ENCODE assay signal across 17 cellular contexts in genomic region chr11:46373787-46374740, GRCh38. TPM values are rescaled to one million over a fixed set of nuclear protein-coding genes. Genes with fewer than 3 reads are reported as not detected.
DNase-seq lines count a peak whose midpoint lies in the region; ATAC-seq, FAIRE-seq and TF ChIP-seq lines count a peak whose summit lies in the region.
"Had no signal": no experiment of that assay in that cellular context is flagged by ENCODE, and none has a peak within 500 bp of the region (broad histone marks: within the 10 kb centered on the region; RNA-seq: fewer than 3 reads in every experiment).

No MANE protein-coding gene starts in this region.

- ATAC-seq in A549: no peak
- no peak for ATAC-seq in naive thymus-derived CD4-positive, alpha-beta T cell
- no peak for ATAC-seq in HG02642 (IDR thresholded peaks at IDR 0.05; ENCODE audit: poor library complexity, unreplicated experiment)

- H3K27me3 ChIP-seq in naive thymus-derived CD4-positive, alpha-beta T cell (ENCODE audit: control insufficient read depth in 2 of 2, insufficient read depth in 2 of 2, low read length in 2 of 2): no peaks in the 10 kb centered on the region
- H3K27me3 ChIP-seq in A673 (replicated peaks; ENCODE audit: insufficient read depth, low read depth, low read length, poor library complexity): no peaks in the 10 kb centered on the region

- CTCF ChIA-PET in A549 (lab: Yijun Ruan, JAX) (interaction anchor here (1.1 to 19.6 kb wide), 4 partner anchors 9 to 23 kb away, joined by 5 to 325 read pairs (median 114); partner anchors contain the start of genes CHRM4 and DGKZ), RWPE1 (lab: Yijun Ruan, JAX) (no interaction called here), A673 (lab: Charles Lee) (interaction anchor here (0.6 kb wide), 1 partner anchor 83 kb away, joined by 3 read pairs; no protein-coding TSS in a partner anchor)
- CTCF ChIA-PET in naive thymus-derived CD4-positive, alpha-beta T cell (lab: Charles Lee): no interaction called here

- H3K36me3 ChIP-seq in naive thymus-derived CD4-positive, alpha-beta T cell (ENCODE audit: control insufficient read depth in 2 of 3, insufficient read depth in 3 of 3, low read length in 3 of 3): peaks cover 13 to 96% (median 42%) of the 10 kb centered on the region in 3 experiments
- peaks cover 58% of the 10 kb centered on the region for H3K36me3 ChIP-seq in A673 (ENCODE audit: insufficient read depth, low read length, poor library complexity, severe bottlenecking)

- peak overlapping the region in 4 of 9 donors; percentile 22 to 75 (median 57) for H3K27ac Mint-ChIP-seq in naive thymus-derived CD4-positive, alpha-beta T cell
- H3K27ac Mint-ChIP-seq: B cell; CD4-positive, alpha-beta T cell; HFFc6 had no signal

- TF ChIP-seq CTCF in A549 (IDR thresholded peaks at IDR 0.05) (no peak), RWPE1 (conservative IDR thresholded peaks at IDR 0.05; ENCODE audit: low read depth) (no peak), A673 (conservative IDR thresholded peaks at IDR 0.05; ENCODE audit: low read depth, low read length) (no peak)

- peaks cover 0 to 4% (median 0%) of the 10 kb centered on the region in 11 donors for H3K9me3 Mint-ChIP-seq in naive thymus-derived CD4-positive, alpha-beta T cell
- H3K9me3 Mint-ChIP-seq: CD4-positive, alpha-beta T cell; HFFc6 had no signal

- no TSS peak for BruUV-seq in A673 (replicated peaks; lab: Mats Ljungman, UMichigan)

- TF ChIP-seq EP300 in A549 (IDR thresholded peaks at IDR 0.05): no peak

- H3K4me3 Mint-ChIP-seq in naive thymus-derived CD4-positive, alpha-beta T cell: no peak overlapping the region
- H3K4me3 Mint-ChIP-seq: B cell; CD4-positive, alpha-beta T cell; HFFc6 had no signal

- TF ChIP-seq RAD21 in A549 (conservative IDR thresholded peaks at IDR 0.05 in 1 of 2, IDR thresholded peaks at IDR 0.05 in 1 of 2): no peak

- peaks cover 0 to 7% (median 4%) of the 10 kb centered on the region in 7 donors for H3K4me1 Mint-ChIP-seq in naive thymus-derived CD4-positive, alpha-beta T cell

- no peak overlapping the region for H3K4me2 ChIP-seq in A549

- no peak overlapping the region for H3K27ac ChIP-seq in A549
- H3K27ac ChIP-seq in RWPE1: peak overlapping the region; percentile 36
- H3K27ac ChIP-seq in naive thymus-derived CD4-positive, alpha-beta T cell (ENCODE audit: low read depth, low read length): peak overlapping the region; percentile 17
- no peak overlapping the region for H3K27ac ChIP-seq in A673 (ENCODE audit: low read depth, low read length, poor library complexity, severe bottlenecking)
- H3K27ac ChIP-seq: HL-60 had no signal

- H3K4me3 ChIP-seq in A549 (no peak overlapping the region), A673 (ENCODE audit: low read depth, low read length, poor library complexity, severe bottlenecking) (no peak overlapping the region)
- H3K4me3 ChIP-seq in naive thymus-derived CD4-positive, alpha-beta T cell (ENCODE audit: low read length): no peak overlapping the region
- H3K4me3 ChIP-seq: HAP-1 had no signal

- no peak for TF ChIP-seq POLR2A in A549 (IDR thresholded peaks at IDR 0.05; ENCODE audit: low read length)

- DNase-seq in A549 (ENCODE audit: low read depth in 1 of 2, low spot score in 1 of 2): no peak
- DNase-seq in RWPE1 (ENCODE audit: low spot score): no peak
- peak; percentile 55 for DNase-seq in cerebellum (ENCODE audit: low spot score)
- no peak for DNase-seq in naive thymus-derived CD4-positive, alpha-beta T cell
- no peak for DNase-seq in A673 (ENCODE audit: low spot score)
- no peak for DNase-seq in LoVo (ENCODE audit: low spot score)
- DNase-seq: 8988T; CD4-positive, alpha-beta T cell; DMS79; HFFc6 had no signal

- H3K27me3 Mint-ChIP-seq in naive thymus-derived CD4-positive, alpha-beta T cell: no peaks in the 10 kb centered on the region
- H3K27me3 Mint-ChIP-seq: B cell; CD4-positive, alpha-beta T cell had no signal

- no peaks in the 10 kb centered on the region for H3K4me1 ChIP-seq in A549
- no peaks in the 10 kb centered on the region for H3K4me1 ChIP-seq in naive thymus-derived CD4-positive, alpha-beta T cell (ENCODE audit: control insufficient read depth in 2 of 2, insufficient read depth in 2 of 2, low read length in 2 of 2)
- peaks cover 4% of the 10 kb centered on the region for H3K4me1 ChIP-seq in A673 (ENCODE audit: insufficient read depth, low read length, poor library complexity, severe bottlenecking)

- POLR2A ChIA-PET in A549 (lab: Yijun Ruan, JAX): no interaction called here
- POLR2A ChIA-PET in RWPE1 (lab: Yijun Ruan, JAX; ENCODE audit: low non-redundant PET): no interaction called here
- POLR2A ChIA-PET in naive thymus-derived CD4-positive, alpha-beta T cell (lab: Charles Lee): interaction anchor here (0.6 kb wide), 2 partner anchors 32 to 140 kb away, joined by 3 read pairs; no protein-coding TSS in a partner anchor
- POLR2A ChIA-PET in A673 (lab: Charles Lee; ENCODE audit: low non-redundant PET): interaction anchor here (0.7 kb wide), 1 partner anchor 8 kb away, joined by 3 read pairs; no protein-coding TSS in a partner anchor

- intact Hi-C loops in naive thymus-derived CD4-positive, alpha-beta T cell (cut with micrococcal nuclease): no loop called here
- intact Hi-C loops in A673 (cut with micrococcal nuclease; ENCODE audit: unreplicated experiment): no loop called here

- H3K36me3 Mint-ChIP-seq in naive thymus-derived CD4-positive, alpha-beta T cell: peaks cover 0 to 30% (median 16%) of the 10 kb centered on the region in 5 donors

- FAIRE-seq in A549 (lab: Jason Lieb, UNC): no peak
- FAIRE-seq: GM12891, GM19239, H1 had no signal

- H3K9me3 ChIP-seq in A549 (no peaks in the 10 kb centered on the region), A673 (ENCODE audit: low read depth, low read length, poor library complexity, severe bottlenecking) (no peaks in the 10 kb centered on the region)
- no peaks in the 10 kb centered on the region for H3K9me3 ChIP-seq in naive thymus-derived CD4-positive, alpha-beta T cell (ENCODE audit: control insufficient read depth in 2 of 3, low read length in 3 of 3)
- H3K9me3 ChIP-seq: HAP-1 had no signal

- WGBS in A549 (ENCODE audit: missing lambda C conversion rate): 81% methylated on average over 29 of the region's 30 CpGs

TF ChIP-seq in A549, 52 proteins besides CTCF, POLR2A, EP300 and RAD21:
- TF ChIP-seq JUNB (IDR thresholded peaks at IDR 0.05) (no peak), MAZ (IDR thresholded peaks at IDR 0.05; ENCODE audit: borderline replicate concordance, low read depth, low read length) (no peak), FOSL2 (IDR thresholded peaks at IDR 0.05) (no peak), FOSL2 (CRISPR knock-in tag; IDR thresholded peaks at IDR 0.05) (0 out of 2 replicates have a peak, but pooled peaks have one; percentile 5), RCOR1 (IDR thresholded peaks at IDR 0.05; ENCODE audit: low read depth, low read length) (no peak), ATOH8 (CRISPR knock-in tag; IDR thresholded peaks at IDR 0.05; ENCODE audit: low read depth) (no peak), USF2 (IDR thresholded peaks at IDR 0.05) (no peak)

RNA-seq across cellular contexts. Expression of gene MDK, which starts 7.4 kb away (rescaled TPM):
- 18.3 and 18.4 TPM in 2 replicates for polyA plus RNA-seq in A549 (2011; rRNA removed)
- 41.1 and 43.1 TPM in 2 replicates for polyA plus RNA-seq in A549 (2012; cell fraction: cytosol; rRNA removed)
- polyA plus RNA-seq in A549 (2012; cell fraction: nucleus; rRNA removed): 15.2 and 20.4 TPM in 2 replicates
- polyA plus RNA-seq in A549 (2017; fragmentation: RNase III; extraction: RNeasy Plus Mini Kit Qiagen cat#74134 plus additional on column Dnase treatment): 12.8 to 15.1 TPM (median 13.6 TPM) in 3 replicates
- 3.8 and 6.6 TPM in 2 replicates for polyA minus RNA-seq in A549 (2011; rRNA and poly(A)+ RNA removed)
- 46.8 TPM for total RNA-seq in cerebellum
- 10 to 100 TPM in 2 of 5 experiments, 1 to 10 TPM in 3; 4.9 to 13.5 (median 8.8) TPM for total RNA-seq in naive thymus-derived CD4-positive, alpha-beta T cell
- polyA plus RNA-seq in naive thymus-derived CD4-positive, alpha-beta T cell: under 1 TPM in 1 of 2 donors, not detected in 1; 0.35 TPM
- 252 and 397 TPM in 2 replicates for total RNA-seq in A673 (2021)

RNA-seq across cellular contexts. Expression of gene CHRM4, which starts 17.5 kb away (rescaled TPM):
- polyA plus RNA-seq in A549 (2011; rRNA removed) (0.17 and 0.22 TPM in 2 replicates), A549 (2017; fragmentation: RNase III; extraction: RNeasy Plus Mini Kit Qiagen cat#74134 plus additional on column Dnase treatment) (0.28 to 0.38 TPM (median 0.29 TPM) in 3 replicates)
- 0.30 and 0.47 TPM in 2 replicates for polyA plus RNA-seq in A549 (2012; cell fraction: cytosol; rRNA removed)
- polyA plus RNA-seq in A549 (2012; cell fraction: nucleus; rRNA removed): 0.92 and 1.2 TPM in 2 replicates
- polyA minus RNA-seq in A549 (2011; rRNA and poly(A)+ RNA removed): 0.34 and 0.70 TPM in 2 replicates
- total RNA-seq in cerebellum (2.6 TPM), A673 (2021) (0.68 TPM in 1 of 2 replicates, not detected in the other)
- 1 to 10 TPM in 2 of 5 experiments, under 1 TPM in 1, not detected in 2; 0.48 to 3.5 (median 3.1) TPM for total RNA-seq in naive thymus-derived CD4-positive, alpha-beta T cell
- polyA plus RNA-seq in naive thymus-derived CD4-positive, alpha-beta T cell: under 1 TPM; 0.15 to 0.17 TPM
- total RNA-seq: HFFc6 had no signal

RNA-seq across cellular contexts. Expression of gene DGKZ, which starts 26.8 kb away (rescaled TPM):
- 12.8 and 14.5 TPM in 2 replicates for polyA plus RNA-seq in A549 (2011; rRNA removed)
- 37.4 and 55.9 TPM in 2 replicates for polyA plus RNA-seq in A549 (2012; cell fraction: cytosol; rRNA removed)
- 133 and 174 TPM in 2 replicates for polyA plus RNA-seq in A549 (2012; cell fraction: nucleus; rRNA removed)
- polyA plus RNA-seq in A549 (2017; fragmentation: RNase III; extraction: RNeasy Plus Mini Kit Qiagen cat#74134 plus additional on column Dnase treatment): 28.4 to 30.7 TPM (median 28.4 TPM) in 3 replicates
- 22.7 and 37.4 TPM in 2 replicates for polyA minus RNA-seq in A549 (2011; rRNA and poly(A)+ RNA removed)
- 48.1 TPM for total RNA-seq in cerebellum
- 100 to 1,000 TPM; 146 to 291 (median 263) TPM for total RNA-seq in naive thymus-derived CD4-positive, alpha-beta T cell
- 10 to 100 TPM; 41.5 to 70.5 TPM for polyA plus RNA-seq in naive thymus-derived CD4-positive, alpha-beta T cell
- 139 and 145 TPM in 2 replicates for total RNA-seq in A673 (2021)

Comparison
In these comparisons a context has a peak if more than half of its experiments do, and no peak if none do; other contexts are left out.
1. H3K27ac ChIP-seq: peak in RWPE1 (single experiment) and naive thymus-derived CD4-positive, alpha-beta T cell (single experiment); none in A549 (0 of 2) and A673 (single experiment).
2. CTCF ChIA-PET loops: an anchor here in A549 (1.1 to 19.6 kb wide) and A673 (0.6 kb wide); none called in RWPE1 and naive thymus-derived CD4-positive, alpha-beta T cell.
3. POLR2A ChIA-PET loops: an anchor here in naive thymus-derived CD4-positive, alpha-beta T cell (0.6 kb wide) and A673 (0.7 kb wide); none called in A549 and RWPE1.